In genomic region chr1:229230136-229230892, GRCh38 we compare ENCODE assay signal across 1 cellular context.
TF ChIP-seq lines count a peak whose summit lies in the region.

No MANE protein-coding gene starts in this region.

TF ChIP-seq in GM23338, 12 proteins besides CTCF, POLR2A, EP300 and RAD21 (continued from another document):
- no peak for TF ChIP-seq ETS1 (IDR thresholded peaks at IDR 0.05)
- no peak for TF ChIP-seq CREB1 (CRISPR knock-in tag; IDR thresholded peaks at IDR 0.05; ENCODE audit: low read depth)
- no peak for TF ChIP-seq EZH2phosphoT487 (IDR thresholded peaks at IDR 0.05; ENCODE audit: unreplicated experiment)
- no peak for TF ChIP-seq EZH2 (IDR thresholded peaks at IDR 0.05; ENCODE audit: low read depth, unreplicated experiment)
- no peak for TF ChIP-seq POLR2AphosphoS5 (IDR thresholded peaks at IDR 0.05; ENCODE audit: low read depth)
